1 cellular context compared by ENCODE assay signal in the genomic region with DNA sequence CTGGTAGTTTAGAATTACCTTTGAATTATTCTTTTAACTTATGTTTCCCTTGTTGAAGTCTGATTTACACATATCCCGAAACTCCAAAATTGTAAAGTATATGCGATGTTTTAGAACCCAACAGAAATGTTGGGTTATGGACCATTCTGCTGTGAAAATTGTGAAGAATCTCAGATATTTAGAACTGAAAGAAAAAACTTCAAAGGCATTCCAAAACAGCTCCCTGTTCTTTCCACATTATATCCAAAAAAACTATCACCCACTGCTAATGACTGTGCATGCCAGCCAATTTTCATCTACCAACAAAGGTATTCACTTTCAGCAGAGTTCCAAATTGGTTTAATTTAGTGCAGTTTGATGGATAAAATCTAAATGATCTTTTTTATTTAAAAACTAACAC.
TF ChIP-seq lines count a peak whose summit lies in the region.

No MANE protein-coding gene starts in this region.

TF ChIP-seq in GM23338, 12 proteins besides CTCF, POLR2A, EP300 and RAD21 (continued from another document):
- TF ChIP-seq, protein P1, sequence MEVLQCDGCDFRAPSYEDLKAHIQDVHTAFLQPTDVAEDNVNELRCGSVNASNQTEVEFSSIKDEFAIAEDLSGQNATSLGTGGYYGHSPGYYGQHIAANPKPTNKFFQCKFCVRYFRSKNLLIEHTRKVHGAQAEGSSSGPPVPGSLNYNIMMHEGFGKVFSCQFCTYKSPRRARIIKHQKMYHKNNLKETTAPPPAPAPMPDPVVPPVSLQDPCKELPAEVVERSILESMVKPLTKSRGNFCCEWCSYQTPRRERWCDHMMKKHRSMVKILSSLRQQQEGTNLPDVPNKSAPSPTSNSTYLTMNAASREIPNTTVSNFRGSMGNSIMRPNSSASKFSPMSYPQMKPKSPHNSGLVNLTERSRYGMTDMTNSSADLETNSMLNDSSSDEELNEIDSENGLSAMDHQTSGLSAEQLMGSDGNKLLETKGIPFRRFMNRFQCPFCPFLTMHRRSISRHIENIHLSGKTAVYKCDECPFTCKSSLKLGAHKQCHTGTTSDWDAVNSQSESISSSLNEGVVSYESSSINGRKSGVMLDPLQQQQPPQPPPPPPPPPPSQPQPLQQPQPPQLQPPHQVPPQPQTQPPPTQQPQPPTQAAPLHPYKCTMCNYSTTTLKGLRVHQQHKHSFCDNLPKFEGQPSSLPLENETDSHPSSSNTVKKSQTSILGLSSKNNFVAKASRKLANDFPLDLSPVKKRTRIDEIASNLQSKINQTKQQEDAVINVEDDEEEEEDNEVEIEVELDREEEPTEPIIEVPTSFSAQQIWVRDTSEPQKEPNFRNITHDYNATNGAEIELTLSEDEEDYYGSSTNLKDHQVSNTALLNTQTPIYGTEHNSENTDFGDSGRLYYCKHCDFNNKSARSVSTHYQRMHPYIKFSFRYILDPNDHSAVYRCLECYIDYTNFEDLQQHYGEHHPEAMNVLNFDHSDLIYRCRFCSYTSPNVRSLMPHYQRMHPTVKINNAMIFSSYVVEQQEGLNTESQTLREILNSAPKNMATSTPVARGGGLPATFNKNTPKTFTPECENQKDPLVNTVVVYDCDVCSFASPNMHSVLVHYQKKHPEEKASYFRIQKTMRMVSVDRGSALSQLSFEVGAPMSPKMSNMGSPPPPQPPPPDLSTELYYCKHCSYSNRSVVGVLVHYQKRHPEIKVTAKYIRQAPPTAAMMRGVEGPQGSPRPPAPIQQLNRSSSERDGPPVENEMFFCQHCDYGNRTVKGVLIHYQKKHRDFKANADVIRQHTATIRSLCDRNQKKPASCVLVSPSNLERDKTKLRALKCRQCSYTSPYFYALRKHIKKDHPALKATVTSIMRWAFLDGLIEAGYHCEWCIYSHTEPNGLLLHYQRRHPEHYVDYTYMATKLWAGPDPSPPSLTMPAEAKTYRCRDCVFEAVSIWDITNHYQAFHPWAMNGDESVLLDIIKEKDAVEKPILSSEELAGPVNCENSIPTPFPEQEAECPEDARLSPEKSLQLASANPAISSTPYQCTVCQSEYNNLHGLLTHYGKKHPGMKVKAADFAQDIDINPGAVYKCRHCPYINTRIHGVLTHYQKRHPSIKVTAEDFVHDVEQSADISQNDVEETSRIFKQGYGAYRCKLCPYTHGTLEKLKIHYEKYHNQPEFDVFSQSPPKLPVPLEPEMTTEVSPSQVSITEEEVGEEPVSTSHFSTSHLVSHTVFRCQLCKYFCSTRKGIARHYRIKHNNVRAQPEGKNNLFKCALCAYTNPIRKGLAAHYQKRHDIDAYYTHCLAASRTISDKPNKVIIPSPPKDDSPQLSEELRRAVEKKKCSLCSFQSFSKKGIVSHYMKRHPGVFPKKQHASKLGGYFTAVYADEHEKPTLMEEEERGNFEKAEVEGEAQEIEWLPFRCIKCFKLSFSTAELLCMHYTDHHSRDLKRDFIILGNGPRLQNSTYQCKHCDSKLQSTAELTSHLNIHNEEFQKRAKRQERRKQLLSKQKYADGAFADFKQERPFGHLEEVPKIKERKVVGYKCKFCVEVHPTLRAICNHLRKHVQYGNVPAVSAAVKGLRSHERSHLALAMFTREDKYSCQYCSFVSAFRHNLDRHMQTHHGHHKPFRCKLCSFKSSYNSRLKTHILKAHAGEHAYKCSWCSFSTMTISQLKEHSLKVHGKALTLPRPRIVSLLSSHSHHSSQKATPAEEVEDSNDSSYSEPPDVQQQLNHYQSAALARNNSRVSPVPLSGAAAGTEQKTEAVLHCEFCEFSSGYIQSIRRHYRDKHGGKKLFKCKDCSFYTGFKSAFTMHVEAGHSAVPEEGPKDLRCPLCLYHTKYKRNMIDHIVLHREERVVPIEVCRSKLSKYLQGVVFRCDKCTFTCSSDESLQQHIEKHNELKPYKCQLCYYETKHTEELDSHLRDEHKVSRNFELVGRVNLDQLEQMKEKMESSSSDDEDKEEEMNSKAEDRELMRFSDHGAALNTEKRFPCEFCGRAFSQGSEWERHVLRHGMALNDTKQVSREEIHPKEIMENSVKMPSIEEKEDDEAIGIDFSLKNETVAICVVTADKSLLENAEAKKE (CRISPR knock-in tag; IDR thresholded peaks at IDR 0.05): no peak
TF ChIP-seq in GM23338: peak in this region for 0.
